16 cellular contexts compared by ENCODE assay signal in genomic region chr2:176156959-176157498, GRCh38. TPM values are rescaled to one million over a fixed set of nuclear protein-coding genes. Genes with fewer than 3 reads are reported as not detected.
A peak's percentile ranks its signal among the peaks of the same experiment; 100 is the strongest.
DNase-seq lines count a peak whose midpoint lies in the region; ATAC-seq, FAIRE-seq and TF ChIP-seq lines count a peak whose summit lies in the region.
"Had no signal": no experiment of that assay in that cellular context is flagged by ENCODE, and none has a peak within 500 bp of the region (broad histone marks: within the 10 kb centered on the region; RNA-seq: fewer than 3 reads in every experiment).

Gene HOXD3, plus strand, starts transcription at chr2:176157307. Its CDS starts 11,808 bp downstream, at chr2:176169115.

- intact Hi-C loops in kidney (cut with DNase I) (no loop called here), stomach (cut with DNase I; ENCODE audit: low total_unique reads) (no loop called here), PC-9 (cut with micrococcal nuclease; ENCODE audit: unreplicated experiment) (no loop called here)

- no peak for ATAC-seq in activated CD8-positive, alpha-beta memory T cell treated with anti-CD3 and anti-CD28 coated beads, Interleukin-2, amount 10 ng/mL, durations not matched to agents 7 days and 5 days
- peak; percentile 17 for ATAC-seq in SK-N-SH treated with all-trans-retinoic acid at 6 μM for 48 hours
- ATAC-seq: gastroesophageal sphincter had no signal

- H3F3A ChIP-seq in PC-9 (ENCODE audit: insufficient read depth, low read depth), result no peaks in the 10 kb centered on the region

- 4 to 9% (median 5%) methylated on average over 35 to 44 of the region's 44 CpGs for WGBS in stomach, 5 donors

- TF ChIP-seq CTCF in kidney (IDR thresholded peaks at IDR 0.05; ENCODE audit: borderline replicate concordance, extremely low read depth, insufficient read depth), result no peak
- no peak for TF ChIP-seq CTCF in stomach (IDR thresholded peaks at IDR 0.05)
- no peak for TF ChIP-seq CTCF in PC-9 (conservative IDR thresholded peaks at IDR 0.05)

- H3K27ac ChIP-seq in kidney (ENCODE audit: low read depth in 2 of 2, low read length in 2 of 2) (peak within 1 kb of the TSS; percentile 77 to 92), stomach (no peak within 1 kb of the TSS), PC-9 (no peak within 1 kb of the TSS)
- H3K27ac ChIP-seq: BLaER1 treated with 17β-estradiol and CSF1 and Interleukin-3, amounts not matched to agents 10 nM and 100 nM; gastroesophageal sphincter; neutrophil; VCaP had no signal

- H3K4me1 ChIP-seq in kidney (ENCODE audit: control insufficient read depth in 1 of 2, insufficient read depth in 1 of 2, low read depth in 1 of 2, low read length in 2 of 2) (peaks cover 4 to 12% of the 10 kb centered on the region in 2 donors), stomach (peaks cover 12 to 60% (median 41%) of the 10 kb centered on the region in 4 donors), PC-9 (replicated peaks; ENCODE audit: insufficient read depth) (no peaks in the 10 kb centered on the region)
- H3K4me1 ChIP-seq: BLaER1 treated with 17β-estradiol and CSF1 and Interleukin-3, amounts not matched to agents 10 nM and 100 nM had no signal

- H3K4me1 Mint-ChIP-seq in activated CD8-positive, alpha-beta memory T cell treated with anti-CD3 and anti-CD28 coated beads, Interleukin-2, amount 10 ng/mL, durations not matched to agents 7 days and 5 days, result peaks cover 4% of the 10 kb centered on the region

- POLR2A ChIA-PET in PC-9 (lab: Charles Lee; ENCODE audit: unreplicated experiment), result no interaction called here

- no peaks in the 10 kb centered on the region for H4K20me1 ChIP-seq in PC-9 (ENCODE audit: insufficient read depth)
- H4K20me1 ChIP-seq: BLaER1 treated with 17β-estradiol and CSF1 and Interleukin-3, amounts not matched to agents 10 nM and 100 nM had no signal

- FAIRE-seq in kidney (lab: Jason Lieb, UNC), result no peak

- TF ChIP-seq EP300 in stomach (IDR thresholded peaks at IDR 0.05), result no peak

- H3K79me2 ChIP-seq in PC-9 (ENCODE audit: low read depth), result no peaks in the 10 kb centered on the region

- no peak for TF ChIP-seq POLR2A in stomach (IDR thresholded peaks at IDR 0.05)

- H3K9me2 ChIP-seq in PC-9 (ENCODE audit: insufficient read depth), result no peaks in the 10 kb centered on the region

- H3K36me3 ChIP-seq in kidney (ENCODE audit: control insufficient read depth in 1 of 2, insufficient read depth in 2 of 2, low read length in 2 of 2), result peaks cover 2 to 6% of the 10 kb centered on the region in 2 donors
- no peaks in the 10 kb centered on the region for H3K36me3 ChIP-seq in stomach
- no peaks in the 10 kb centered on the region for H3K36me3 ChIP-seq in PC-9 (ENCODE audit: low read depth)
- H3K36me3 ChIP-seq: BLaER1 treated with 17β-estradiol and CSF1 and Interleukin-3, amounts not matched to agents 10 nM and 100 nM; gastroesophageal sphincter; neutrophil had no signal

- H3K4me3 ChIP-seq in kidney (ENCODE audit: low read length in 2 of 2), result peak within 1 kb of the TSS; percentile 49 to 67
- H3K4me3 ChIP-seq in stomach, result peak within 1 kb of the TSS; percentile 14 to 39 (median 23)
- H3K4me3 ChIP-seq in PC-9, result no peak within 1 kb of the TSS
- H3K4me3 ChIP-seq: BLaER1 treated with 17β-estradiol and CSF1 and Interleukin-3, amounts not matched to agents 10 nM and 100 nM had no signal

- BruUV-seq in PC-9 (replicated peaks; lab: Mats Ljungman, UMichigan), result no TSS peak

- no peak for DNase-seq in activated CD8-positive, alpha-beta memory T cell treated with anti-CD3 and anti-CD28 coated beads, Interleukin-2, amount 10 ng/mL, durations not matched to agents 7 days and 5 days
- no peak for DNase-seq in activated CD8-positive, alpha-beta memory T cell treated with anti-CD3 and anti-CD28 coated beads, Interleukin-2, amount 50 U/mL, for 48 hours
- DNase-seq in kidney (no peak), stomach (no peak), NCI-H2081 treated with DMSO at 0.1 percent for 48 hours (lab: John Stamatoyannopoulos, UW) (no peak), PC-9 (no peak), AG08396 (ENCODE audit: low spot score) (no peak)
- DNase-seq: amygdala, HCEC 1CT had no signal

- H3K36me3 Mint-ChIP-seq in activated CD8-positive, alpha-beta memory T cell treated with anti-CD3 and anti-CD28 coated beads, Interleukin-2, amount 10 ng/mL, durations not matched to agents 7 days and 5 days, result peaks cover 2% of the 10 kb centered on the region

- CTCF ChIA-PET in activated CD8-positive, alpha-beta memory T cell treated with anti-CD3 and anti-CD28 coated beads, Interleukin-2, amount 10 ng/mL, durations not matched to agents 7 days and 5 days (lab: Charles Lee), result interaction anchor here (1.6 kb wide), 1 partner anchor 481 kb away, joined by 3 read pairs; no protein-coding TSS in a partner anchor
- CTCF ChIA-PET in PC-9 (lab: Charles Lee), result no interaction called here

- H2AFZ ChIP-seq in PC-9, result no peak within 1 kb of the TSS

- H3K27ac Mint-ChIP-seq in activated CD8-positive, alpha-beta memory T cell treated with anti-CD3 and anti-CD28 coated beads, Interleukin-2, amount 10 ng/mL, durations not matched to agents 7 days and 5 days, result peak within 1 kb of the TSS; percentile 22

- H3K9ac ChIP-seq in kidney (ENCODE audit: low read length in 2 of 2), result peak within 1 kb of the TSS; percentile 43 to 77
- H3K9ac ChIP-seq: BLaER1 treated with 17β-estradiol and CSF1 and Interleukin-3, amounts not matched to agents 10 nM and 100 nM had no signal

- H3K9me3 Mint-ChIP-seq in activated CD8-positive, alpha-beta memory T cell treated with anti-CD3 and anti-CD28 coated beads, Interleukin-2, amount 10 ng/mL, durations not matched to agents 7 days and 5 days (ENCODE audit: low read depth), result no peaks in the 10 kb centered on the region

- H3K27me3 ChIP-seq in stomach (peaks cover 36 to 100% (median 99%) of the 10 kb centered on the region in 3 donors), PC-9 (ENCODE audit: insufficient read depth, low read depth) (peaks cover 91% of the 10 kb centered on the region)

- no peak within 1 kb of the TSS for H3K4me2 ChIP-seq in PC-9
- H3K4me2 ChIP-seq: BLaER1 treated with 17β-estradiol and CSF1 and Interleukin-3, amounts not matched to agents 10 nM and 100 nM had no signal

- peaks cover 89% of the 10 kb centered on the region for H3K27me3 Mint-ChIP-seq in activated CD8-positive, alpha-beta memory T cell treated with anti-CD3 and anti-CD28 coated beads, Interleukin-2, amount 10 ng/mL, durations not matched to agents 7 days and 5 days

- H3K9me3 ChIP-seq in kidney (ENCODE audit: control insufficient read depth in 1 of 2, low read length in 2 of 2) (no peaks in the 10 kb centered on the region), stomach (peaks cover 0 to 8% (median 0%) of the 10 kb centered on the region in 4 donors), PC-9 (ENCODE audit: insufficient read depth, low read depth) (no peaks in the 10 kb centered on the region)
- H3K9me3 ChIP-seq: gastroesophageal sphincter, neutrophil had no signal

- no peak within 1 kb of the TSS for H3K4me3 Mint-ChIP-seq in activated CD8-positive, alpha-beta memory T cell treated with anti-CD3 and anti-CD28 coated beads, Interleukin-2, amount 10 ng/mL, durations not matched to agents 7 days and 5 days

TF ChIP-seq in SK-N-SH treated with all-trans-retinoic acid at 6 μM for 48 hours, 23 proteins besides CTCF, POLR2A, EP300 and RAD21 (continues in another document):
- TF ChIP-seq ZC3H10 (CRISPR knock-in tag; IDR thresholded peaks at IDR 0.05) (no peak), TOX (CRISPR knock-in tag; IDR thresholded peaks at IDR 0.05; ENCODE audit: borderline replicate concordance) (no peak), RARB (CRISPR knock-in tag; IDR thresholded peaks at IDR 0.05) (no peak), CREB5 (CRISPR knock-in tag; IDR thresholded peaks at IDR 0.05; ENCODE audit: low read depth) (no peak), GLIS3 (CRISPR knock-in tag; IDR thresholded peaks at IDR 0.05) (no peak), TSHZ2 (CRISPR knock-in tag; IDR thresholded peaks at IDR 0.05) (no peak)

RNA-seq across cellular contexts. Expression of gene HOXD3, which starts in this region (rescaled TPM):
- total RNA-seq in activated CD8-positive, alpha-beta memory T cell treated with anti-CD3 and anti-CD28 coated beads, Interleukin-2, amount 10 ng/mL, durations not matched to agents 7 days and 5 days, result not detected
- total RNA-seq in kidney, result 29.3 TPM
- polyA plus RNA-seq in kidney (ENCODE audit: insufficient read depth, low read depth, low replicate concordance), result 16.9 TPM
- total RNA-seq in stomach, result 10 to 100 TPM in 1 of 5 donors, 1 to 10 TPM in 2, not detected in 2; 1.5 to 11.0 (median 2.5) TPM
- 1 to 10 TPM in 1 of 3 donors, under 1 TPM in 2; 0.44 to 2.7 (median 0.78) TPM for polyA plus RNA-seq in stomach
- not detected in 2 replicates for total RNA-seq in PC-9 (2021)
- total RNA-seq: HT-29, NCI-H460 had no signal

Comparison
In these comparisons a context has a peak if more than half of its experiments do, and no peak if none do; other contexts are left out.
1. H3K27ac ChIP-seq: peak in kidney (2 of 2); none in stomach (0 of 5) and PC-9 (single experiment).